18 cellular contexts compared by ENCODE assay signal in the genomic region with DNA sequence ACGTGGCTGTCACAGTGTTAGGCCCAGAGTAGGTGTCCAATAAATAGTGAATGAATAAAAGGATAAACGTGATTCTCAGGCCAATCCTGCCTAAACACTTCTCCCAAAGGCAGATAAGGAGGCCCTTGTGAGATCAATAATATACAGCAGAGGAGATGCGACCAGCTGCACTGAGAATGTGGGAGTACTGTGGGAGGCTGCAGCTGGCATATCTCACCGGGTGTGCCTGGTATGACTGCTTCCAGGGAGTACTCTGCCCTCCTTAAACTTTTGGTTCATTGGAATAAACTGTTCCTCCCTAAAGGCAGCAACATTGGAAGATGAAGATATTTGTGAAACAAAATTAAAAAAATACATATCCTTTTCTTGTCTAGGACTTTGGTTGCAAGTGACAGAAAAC. TPM values are rescaled to one million over a fixed set of nuclear protein-coding genes. Genes with fewer than 3 reads are reported as not detected.
DNase-seq lines count a peak whose midpoint lies in the region; ATAC-seq and TF ChIP-seq lines count a peak whose summit lies in the region.
"Had no signal": no experiment of that assay in that cellular context is flagged by ENCODE, and none has a peak within 500 bp of the region (broad histone marks: within the 10 kb centered on the region; RNA-seq: fewer than 3 reads in every experiment).

No MANE protein-coding gene starts in this region.

- no peaks in the 10 kb centered on the region for H3K79me2 ChIP-seq in GM23338 (replicated peaks; ENCODE audit: insufficient read depth)
- H3K79me2 ChIP-seq in PC-9 (ENCODE audit: low read depth), result no peaks in the 10 kb centered on the region

- TF ChIP-seq CTCF in GM23338 (conservative IDR thresholded peaks at IDR 0.05; ENCODE audit: low read depth in 2 of 2) (no peak), PC-9 (conservative IDR thresholded peaks at IDR 0.05) (no peak), prostate gland (IDR thresholded peaks at IDR 0.05) (no peak)

- H4K20me1 ChIP-seq in GM23338 (replicated peaks; ENCODE audit: insufficient read depth), result no peaks in the 10 kb centered on the region
- no peaks in the 10 kb centered on the region for H4K20me1 ChIP-seq in PC-9 (ENCODE audit: insufficient read depth)

- ATAC-seq in GM23338, result no peak
- ATAC-seq in HG03378 (IDR thresholded peaks at IDR 0.05; ENCODE audit: unreplicated experiment), result no peak
- ATAC-seq in activated T-cell treated with anti-CD3 and anti-CD28 coated beads, Interleukin-2, amount 50 U/mL, for 4 hours, result no peak
- ATAC-seq: HCT116 had no signal

- DNase-seq in GM23338 (ENCODE audit: low spot score), result no peak
- DNase-seq in PC-9, result no peak
- no peak for DNase-seq in epithelial cell of prostate (ENCODE audit: low read depth, low spot score)
- no peak for DNase-seq in prostate gland (ENCODE audit: low spot score)
- DNase-seq in activated T-cell treated with anti-CD3 and anti-CD28 coated beads, Interleukin-2, amount 50 U/mL, for 4 hours, result no peak
- DNase-seq in NCI-H1092 treated with DMSO at 0.1 percent for 48 hours (lab: John Stamatoyannopoulos, UW), result no peak
- DNase-seq in T1000 (lab: John Stamatoyannopoulos, UW), result no peak
- DNase-seq: Caco-2; CD4-positive, alpha-beta T cell; GM23248; IMR-90; NCI-H1436 treated with DMSO at 0.1 percent for 48 hours; NCI-H2029; NCI-H2171 treated with DMSO at 0.1 percent for 48 hours; NK-92 treated with Interleukin-12 subunit alpha and Interleukin-12 subunit beta, amount 100 ng/mL, for 24 hours; SHP77 treated with DMSO at 0.1 percent for 48 hours had no signal

- WGBS in prostate gland, result 64% methylated on average over 4 of the region's 4 CpGs

- H3F3A ChIP-seq in GM23338 (replicated peaks; ENCODE audit: low read depth), result no peaks in the 10 kb centered on the region; the same call in 1 of the 2 replicates
- peaks cover 33% of the 10 kb centered on the region for H3F3A ChIP-seq in PC-9 (ENCODE audit: insufficient read depth, low read depth)

- no peaks in the 10 kb centered on the region for H3K36me3 ChIP-seq in GM23338 (ENCODE audit: insufficient read depth)
- H3K36me3 ChIP-seq in PC-9 (ENCODE audit: low read depth), result no peaks in the 10 kb centered on the region
- H3K36me3 ChIP-seq in prostate gland, result no peaks in the 10 kb centered on the region

- H3K4me3 ChIP-seq in GM23338 (no peak overlapping the region), PC-9 (no peak overlapping the region; the same call in 1 of the 2 replicates), prostate gland (no peak overlapping the region)
- H3K4me3 ChIP-seq: GM23248 had no signal

- H2AFZ ChIP-seq in GM23338 (peak overlapping the region; percentile 85; the same call in 1 of the 2 replicates), PC-9 (no peak overlapping the region)
- H2AFZ ChIP-seq: GM23248 had no signal

- no peaks in the 10 kb centered on the region for H3K36me3 Mint-ChIP-seq in GM23338 (ENCODE audit: low read depth)
- H3K36me3 Mint-ChIP-seq in activated T-cell treated with anti-CD3 and anti-CD28 coated beads, Interleukin-2, amount 50 U/mL, for 4 hours (ENCODE audit: insufficient read depth), result no peaks in the 10 kb centered on the region

- peaks cover 25% of the 10 kb centered on the region for H3K4me1 Mint-ChIP-seq in GM23338
- H3K4me1 Mint-ChIP-seq in activated T-cell treated with anti-CD3 and anti-CD28 coated beads, Interleukin-2, amount 50 U/mL, for 4 hours (ENCODE audit: low read depth), result no peaks in the 10 kb centered on the region

- H3K9me3 Mint-ChIP-seq in GM23338, result no peaks in the 10 kb centered on the region
- no peaks in the 10 kb centered on the region for H3K9me3 Mint-ChIP-seq in activated T-cell treated with anti-CD3 and anti-CD28 coated beads, Interleukin-2, amount 50 U/mL, for 4 hours

- no peak overlapping the region for H3K4me3 Mint-ChIP-seq in GM23338
- H3K4me3 Mint-ChIP-seq in activated T-cell treated with anti-CD3 and anti-CD28 coated beads, Interleukin-2, amount 50 U/mL, for 4 hours, result no peak overlapping the region
- H3K4me3 Mint-ChIP-seq: CD4-positive, alpha-beta T cell had no signal

- no peak for TF ChIP-seq POLR2A in prostate gland (IDR thresholded peaks at IDR 0.05)

- peaks cover 17% of the 10 kb centered on the region; the same call in 1 of the 2 replicates for H3K9me2 ChIP-seq in GM23338 (ENCODE audit: insufficient read depth)
- no peaks in the 10 kb centered on the region for H3K9me2 ChIP-seq in PC-9 (ENCODE audit: insufficient read depth)

- no peaks in the 10 kb centered on the region for H3K27me3 ChIP-seq in GM23338 (ENCODE audit: insufficient read depth)
- H3K27me3 ChIP-seq in PC-9 (ENCODE audit: insufficient read depth, low read depth), result no peaks in the 10 kb centered on the region
- H3K27me3 ChIP-seq in prostate gland (replicated peaks; ENCODE audit: insufficient read depth), result no peaks in the 10 kb centered on the region

- BruUV-seq in PC-9 (replicated peaks; lab: Mats Ljungman, UMichigan), result no TSS peak

- POLR2A ChIA-PET in PC-9 (lab: Charles Lee; ENCODE audit: unreplicated experiment), result no interaction called here

- peak overlapping the region; percentile 2; the same call in 1 of the 2 replicates for H3K4me2 ChIP-seq in GM23338
- peak overlapping the region; percentile 78 for H3K4me2 ChIP-seq in PC-9

- H3K4me1 ChIP-seq in GM23338 (ENCODE audit: insufficient read depth) (peaks cover 29% of the 10 kb centered on the region), PC-9 (replicated peaks; ENCODE audit: insufficient read depth) (peaks cover 55% of the 10 kb centered on the region), prostate gland (replicated peaks) (no peaks in the 10 kb centered on the region)

- H3K27me3 Mint-ChIP-seq in GM23338 (ENCODE audit: insufficient read depth, low read depth, poor library complexity), result no peaks in the 10 kb centered on the region
- peaks cover 6% of the 10 kb centered on the region for H3K27me3 Mint-ChIP-seq in activated T-cell treated with anti-CD3 and anti-CD28 coated beads, Interleukin-2, amount 50 U/mL, for 4 hours (ENCODE audit: low read depth)

- no peak overlapping the region for H3K27ac Mint-ChIP-seq in GM23338
- H3K27ac Mint-ChIP-seq: CD4-positive, alpha-beta T cell had no signal

- H3K9me3 ChIP-seq in PC-9 (ENCODE audit: insufficient read depth, low read depth) (0 out of 2 replicates have a peak, but pooled peaks cover 4% of the 10 kb centered on the region), prostate gland (no peaks in the 10 kb centered on the region)
- H3K9me3 ChIP-seq: Caco-2 had no signal

- intact Hi-C loops in PC-9 (cut with micrococcal nuclease; ENCODE audit: unreplicated experiment), result loop anchor here (10.0 kb wide), 1 partner anchor 1690 kb away; no protein-coding TSS in a partner anchor
- intact Hi-C loops in prostate gland (cut with DNase I), result no loop called here

- CTCF ChIA-PET in PC-9 (lab: Charles Lee), result interaction anchor here (1.2 kb wide), 1 partner anchor 102 kb away, joined by 3 read pairs; no protein-coding TSS in a partner anchor

- peak overlapping the region; percentile 47 for H3K27ac ChIP-seq in GM23338 (ENCODE audit: low read depth)
- peak overlapping the region; percentile 97 for H3K27ac ChIP-seq in PC-9
- peak overlapping the region; percentile 98 for H3K27ac ChIP-seq in epithelial cell of prostate
- H3K27ac ChIP-seq in prostate gland, result peak overlapping the region; percentile 3 to 28
- H3K27ac ChIP-seq: GM23248 had no signal

TF ChIP-seq in GM23338, 12 proteins besides CTCF, POLR2A, EP300 and RAD21:
- no peak for TF ChIP-seq ZNF114 (CRISPR knock-in tag; IDR thresholded peaks at IDR 0.05)

RNA-seq across cellular contexts. Expression of gene PTPN3, which starts 57.1 kb away (rescaled TPM):
- 2.6 and 2.8 TPM in 2 replicates for total RNA-seq in GM23338 (2014; rRNA removed; shearing (Covaris generic))
- polyA plus RNA-seq in GM23338 (2016; fragmentation: Nextera tagmentation; extraction: Ambion mirVana), result 1.0 and 1.4 TPM in 2 replicates
- 19.0 and 20.2 TPM in 2 replicates for total RNA-seq in PC-9 (2021)
- total RNA-seq in prostate gland, result 10 to 100 TPM; 11.0 to 16.3 TPM
- under 1 TPM; 0.03 to 0.18 (median 0.08) TPM for total RNA-seq in activated T-cell treated with anti-CD3 and anti-CD28 coated beads, Interleukin-2, amount 50 U/mL, for 4 hours
- total RNA-seq: CD4-positive, alpha-beta T cell had no signal

Comparison
In these comparisons a context has a peak if more than half of its experiments do, and no peak if none do; other contexts are left out.
1. H3K27ac ChIP-seq: peak in every context shown above with its lines; median percentile 98 in epithelial cell of prostate; 97 in PC-9; 47 in GM23338; 16 in prostate gland.